In the genomic region with DNA sequence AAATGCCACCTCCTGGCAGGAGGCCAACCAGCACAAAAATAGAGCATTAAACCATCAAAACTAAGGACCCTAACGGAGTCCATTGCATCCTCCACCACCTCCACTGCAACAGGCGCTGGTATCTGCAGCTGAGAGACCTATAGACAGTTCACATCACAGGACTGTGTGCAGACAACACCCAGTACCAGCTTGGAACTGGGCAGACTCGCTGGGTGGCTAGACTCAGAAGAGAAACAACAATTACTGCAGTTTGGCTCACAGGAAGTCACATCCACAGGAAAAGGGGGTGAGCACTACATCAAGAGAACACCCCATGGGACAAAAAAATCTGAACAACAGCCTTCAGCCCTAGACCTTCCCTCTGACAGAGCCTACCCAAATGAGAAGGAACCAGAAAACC, we compare ENCODE assay signal across 21 cellular contexts. TPM values are rescaled to one million over a fixed set of nuclear protein-coding genes. Genes with fewer than 3 reads are reported as not detected.
DNase-seq lines count a peak whose midpoint lies in the region; ATAC-seq and TF ChIP-seq lines count a peak whose summit lies in the region.
"Had no signal": no experiment of that assay in that cellular context is flagged by ENCODE, and none has a peak within 500 bp of the region (broad histone marks: within the 10 kb centered on the region; RNA-seq: fewer than 3 reads in every experiment).

No MANE protein-coding gene starts in this region.

- no peak overlapping the region for H3K9ac ChIP-seq in GM23248

- H3K4me1 Mint-ChIP-seq in activated T-cell treated with anti-CD3 and anti-CD28 coated beads, Interleukin-2, amount 50 U/mL, for 72 hours (ENCODE audit: low read depth) = peaks cover 13% of the 10 kb centered on the region
- peaks cover 30% of the 10 kb centered on the region for H3K4me1 Mint-ChIP-seq in CD8-positive, alpha-beta T cell (ENCODE audit: low read depth)
- H3K4me1 Mint-ChIP-seq: activated B cell treated with CpG ODN at 0.5 μM for 24 hours had no signal

- no peak for ATAC-seq in activated T-cell treated with anti-CD3 and anti-CD28 coated beads, Interleukin-2, amount 50 U/mL, for 72 hours (replicated peaks in 1 of 2)
- peak; percentile 67 for ATAC-seq in CD8-positive, alpha-beta T cell
- no peak for ATAC-seq in activated naive CD4-positive, alpha-beta T cell treated with anti-CD3 and anti-CD28 coated beads, Interleukin-2, amount 50 U/mL, for 72 hours
- ATAC-seq in mucosa of descending colon = peak; percentile 60
- no peak for ATAC-seq in GM21723 (IDR thresholded peaks at IDR 0.05; ENCODE audit: unreplicated experiment)
- ATAC-seq: left ventricle myocardium superior had no signal

- no peak overlapping the region for H3K27ac ChIP-seq in CD8-positive, alpha-beta T cell (ENCODE audit: low read depth, low read length)
- H3K27ac ChIP-seq in GM23248 = no peak overlapping the region
- H3K27ac ChIP-seq: SJSA1, vagina had no signal

- H3K9me3 Mint-ChIP-seq in activated T-cell treated with anti-CD3 and anti-CD28 coated beads, Interleukin-2, amount 50 U/mL, for 72 hours = peaks cover 3 to 13% of the 10 kb centered on the region in 2 donors
- peaks cover 15% of the 10 kb centered on the region for H3K9me3 Mint-ChIP-seq in CD8-positive, alpha-beta T cell
- H3K9me3 Mint-ChIP-seq in activated naive CD4-positive, alpha-beta T cell treated with anti-CD3 and anti-CD28 coated beads, Interleukin-2, amount 50 U/mL, for 72 hours = peaks cover 12 to 30% of the 10 kb centered on the region in 2 donors

- H3K4me2 ChIP-seq in GM23248 (ENCODE audit: unreplicated experiment) = no peak overlapping the region

- WGBS in GM23248 (ENCODE audit: low coverage in 1 of 2, low lambda C conversion rate in 2 of 2, missing lambda C conversion rate in 2 of 2), 2 experiments = 45 to 51% methylated on average over 3 of the region's 3 CpGs

- H3K27ac Mint-ChIP-seq in activated T-cell treated with anti-CD3 and anti-CD28 coated beads, Interleukin-2, amount 50 U/mL, for 72 hours = no peak overlapping the region
- peak overlapping the region; percentile 52 for H3K27ac Mint-ChIP-seq in CD8-positive, alpha-beta T cell
- peak overlapping the region; percentile 19 to 69 for H3K27ac Mint-ChIP-seq in activated naive CD4-positive, alpha-beta T cell treated with anti-CD3 and anti-CD28 coated beads, Interleukin-2, amount 50 U/mL, for 72 hours
- H3K27ac Mint-ChIP-seq: activated B cell treated with CpG ODN at 0.5 μM for 24 hours had no signal

- H3K79me2 ChIP-seq in GM23248 (ENCODE audit: insufficient read depth) = no peaks in the 10 kb centered on the region

- H3K36me3 Mint-ChIP-seq in activated T-cell treated with anti-CD3 and anti-CD28 coated beads, Interleukin-2, amount 50 U/mL, for 72 hours (ENCODE audit: insufficient read depth in 2 of 2) = peaks cover 5 to 8% of the 10 kb centered on the region in 2 donors
- no peaks in the 10 kb centered on the region for H3K36me3 Mint-ChIP-seq in CD8-positive, alpha-beta T cell
- H3K36me3 Mint-ChIP-seq in activated naive CD4-positive, alpha-beta T cell treated with anti-CD3 and anti-CD28 coated beads, Interleukin-2, amount 50 U/mL, for 72 hours = peaks cover 10 to 47% of the 10 kb centered on the region in 2 donors

- H3K27me3 ChIP-seq in CD8-positive, alpha-beta T cell (ENCODE audit: insufficient read depth, low read length) = no peaks in the 10 kb centered on the region
- H3K27me3 ChIP-seq in GM23248 (replicated peaks; ENCODE audit: insufficient read depth) = peaks cover 56% of the 10 kb centered on the region
- H3K27me3 ChIP-seq: SJSA1, vagina had no signal

- no peak overlapping the region for H2AFZ ChIP-seq in GM23248

- TF ChIP-seq CTCF in CD8-positive, alpha-beta T cell (IDR thresholded peaks at IDR 0.05) = no peak
- no peak for TF ChIP-seq CTCF in mucosa of descending colon (IDR thresholded peaks at IDR 0.05)

- no peaks in the 10 kb centered on the region for H4K20me1 ChIP-seq in GM23248 (ENCODE audit: insufficient read depth)

- no peaks in the 10 kb centered on the region for H3F3A ChIP-seq in GM23248 (ENCODE audit: insufficient read depth)

- H3K4me3 ChIP-seq in CD8-positive, alpha-beta T cell (ENCODE audit: low read depth, low read length) = no peak overlapping the region
- no peak overlapping the region for H3K4me3 ChIP-seq in mucosa of descending colon
- no peak overlapping the region for H3K4me3 ChIP-seq in GM23248
- H3K4me3 ChIP-seq: SJSA1, vagina had no signal

- H3K4me1 ChIP-seq in CD8-positive, alpha-beta T cell (ENCODE audit: insufficient read depth, low read length) = peaks cover 19% of the 10 kb centered on the region
- no peaks in the 10 kb centered on the region for H3K4me1 ChIP-seq in mucosa of descending colon (ENCODE audit: low read depth)
- no peaks in the 10 kb centered on the region for H3K4me1 ChIP-seq in GM23248 (ENCODE audit: insufficient read depth)
- H3K4me1 ChIP-seq: SJSA1, vagina had no signal

- H3K27me3 Mint-ChIP-seq in activated T-cell treated with anti-CD3 and anti-CD28 coated beads, Interleukin-2, amount 50 U/mL, for 72 hours (ENCODE audit: low read depth) = no peaks in the 10 kb centered on the region
- H3K27me3 Mint-ChIP-seq in CD8-positive, alpha-beta T cell (ENCODE audit: low read depth) = peaks cover 17% of the 10 kb centered on the region

- intact Hi-C loops in CD8-positive, alpha-beta T cell (cut with DNase I, micrococcal nuclease) = no loop called here
- intact Hi-C loops in mucosa of descending colon (cut with DNase I, micrococcal nuclease) = no loop called here

- peaks cover 2% of the 10 kb centered on the region for H3K9me3 ChIP-seq in CD8-positive, alpha-beta T cell (ENCODE audit: low read length)
- no peaks in the 10 kb centered on the region for H3K9me3 ChIP-seq in mucosa of descending colon
- H3K9me3 ChIP-seq in GM23248 (ENCODE audit: low read depth) = no peaks in the 10 kb centered on the region
- H3K9me3 ChIP-seq: SJSA1 had no signal

- no peaks in the 10 kb centered on the region for H3K9me2 ChIP-seq in GM23248 (ENCODE audit: insufficient read depth)

- H3K36me3 ChIP-seq in CD8-positive, alpha-beta T cell (ENCODE audit: insufficient read depth, low read length) = no peaks in the 10 kb centered on the region
- H3K36me3 ChIP-seq in mucosa of descending colon (ENCODE audit: low read depth) (no peaks in the 10 kb centered on the region), GM23248 (ENCODE audit: low read depth) (no peaks in the 10 kb centered on the region)
- H3K36me3 ChIP-seq: SJSA1, vagina had no signal

- no peak for DNase-seq in activated T-cell treated with anti-CD3 and anti-CD28 coated beads, Interleukin-2, amount 50 U/mL, for 72 hours
- DNase-seq in activated T-cell treated with anti-CD3 and anti-CD28 coated beads, Interleukin-2, amount 50 U/mL, for 1 hour = no peak
- DNase-seq in CD8-positive, alpha-beta T cell = peak in 4 of 7 experiments; percentile 18 to 70 (median 33)
- DNase-seq in activated naive CD4-positive, alpha-beta T cell treated with anti-CD3 and anti-CD28 coated beads, Interleukin-2, amount 50 U/mL, for 72 hours (ENCODE audit: low spot score in 2 of 2) = no peak
- DNase-seq in mucosa of descending colon (peak in 1 of 3 donors; percentile 34), NCI-H187 treated with DMSO at 0.1 percent for 48 hours (lab: John Stamatoyannopoulos, UW) (no peak), GM23248 (no peak)
- DNase-seq: activated B cell treated with CpG ODN at 0.5 μM for 24 hours; activated CD8-positive, alpha-beta memory T cell treated with anti-CD3 and anti-CD28 coated beads, Interleukin-2, amount 50 U/mL, for 4 hours; glutamatergic neuron; left ventricle myocardium superior; NCI-H2029; NCI-H345; stimulated activated CD4-positive, alpha-beta T cell treated with anti-CD3 and anti-CD28 coated beads, Interleukin-4, amount 100 ng/mL, for 1 hour; substantia nigra had no signal

- CTCF ChIA-PET in CD8-positive, alpha-beta T cell (lab: Charles Lee) = interaction anchor here (1.0 to 2.6 kb wide), 2 partner anchors 10 to 78 kb away, joined by 3 to 6 read pairs; no protein-coding TSS in a partner anchor

- in situ Hi-C loops in GM23248 (cut with MboI) = no loop called here

- POLR2A ChIA-PET in CD8-positive, alpha-beta T cell (lab: Charles Lee) = interaction anchor here (1.0 to 1.4 kb wide), 3 partner anchors 10 to 62 kb away, joined by 3 to 6 read pairs (median 4); no protein-coding TSS in a partner anchor

- H3K4me3 Mint-ChIP-seq in activated T-cell treated with anti-CD3 and anti-CD28 coated beads, Interleukin-2, amount 50 U/mL, for 72 hours = peak overlapping the region; percentile 4
- peak overlapping the region; percentile 53 for H3K4me3 Mint-ChIP-seq in CD8-positive, alpha-beta T cell
- H3K4me3 Mint-ChIP-seq: activated B cell treated with CpG ODN at 0.5 μM for 24 hours had no signal

RNA-seq across cellular contexts. Expression of a gene that starts 11.6 kb away (rescaled TPM):
- 1 to 10 TPM; 2.5 to 3.3 TPM for total RNA-seq in activated T-cell treated with anti-CD3 and anti-CD28 coated beads, Interleukin-2, amount 50 U/mL, for 72 hours
- under 1 TPM; 0.41 to 0.81 TPM for total RNA-seq in CD8-positive, alpha-beta T cell
- total RNA-seq in activated naive CD4-positive, alpha-beta T cell treated with anti-CD3 and anti-CD28 coated beads, Interleukin-2, amount 50 U/mL, for 72 hours = 1 to 10 TPM; 2.3 to 2.9 TPM
- 100 to 1,000 TPM; 165 to 442 (median 278) TPM for total RNA-seq in mucosa of descending colon
- not detected in 2 replicates for total RNA-seq in GM23248 (2014; rRNA removed; shearing (Covaris generic))
- not detected in 2 replicates for polyA plus RNA-seq in GM23248 (2016; fragmentation: Nextera tagmentation; extraction: Ambion mirVana)
- total RNA-seq: activated B cell treated with CpG ODN at 0.5 μM for 24 hours, Daoy, fibroblast of lung, SJSA1 had no signal
- polyA plus RNA-seq: AG04450, fibroblast of lung had no signal

Comparison
In these comparisons a context has a peak if more than half of its experiments do, and no peak if none do; other contexts are left out.
1. ATAC-seq: peak in CD8-positive, alpha-beta T cell (single experiment) and mucosa of descending colon (single experiment); none in activated T-cell treated with anti-CD3 and anti-CD28 coated beads, Interleukin-2, amount 50 U/mL, for 72 hours (0 of 2), activated naive CD4-positive, alpha-beta T cell treated with anti-CD3 and anti-CD28 coated beads, Interleukin-2, amount 50 U/mL, for 72 hours (0 of 2) and GM21723 (single experiment).
2. DNase-seq: peak in CD8-positive, alpha-beta T cell (4 of 7); none in activated T-cell treated with anti-CD3 and anti-CD28 coated beads, Interleukin-2, amount 50 U/mL, for 72 hours (0 of 2), activated T-cell treated with anti-CD3 and anti-CD28 coated beads, Interleukin-2, amount 50 U/mL, for 1 hour (single experiment), activated naive CD4-positive, alpha-beta T cell treated with anti-CD3 and anti-CD28 coated beads, Interleukin-2, amount 50 U/mL, for 72 hours (0 of 2), NCI-H187 treated with DMSO at 0.1 percent for 48 hours (single experiment) and GM23248 (single experiment).
3. RNA of a gene that starts 11.6 kb away (total RNA-seq): 165 to 442 TPM in mucosa of descending colon; 2.5 to 3.3 TPM in activated T-cell treated with anti-CD3 and anti-CD28 coated beads, Interleukin-2, amount 50 U/mL, for 72 hours, 2.3 to 2.9 TPM in activated naive CD4-positive, alpha-beta T cell treated with anti-CD3 and anti-CD28 coated beads, Interleukin-2, amount 50 U/mL, for 72 hours, 0.41 to 0.81 TPM in CD8-positive, alpha-beta T cell and not detected in GM23248; every median in the first group is over 10 times any median in the second.